25 cellular contexts compared by ENCODE assay signal in the genomic region with DNA sequence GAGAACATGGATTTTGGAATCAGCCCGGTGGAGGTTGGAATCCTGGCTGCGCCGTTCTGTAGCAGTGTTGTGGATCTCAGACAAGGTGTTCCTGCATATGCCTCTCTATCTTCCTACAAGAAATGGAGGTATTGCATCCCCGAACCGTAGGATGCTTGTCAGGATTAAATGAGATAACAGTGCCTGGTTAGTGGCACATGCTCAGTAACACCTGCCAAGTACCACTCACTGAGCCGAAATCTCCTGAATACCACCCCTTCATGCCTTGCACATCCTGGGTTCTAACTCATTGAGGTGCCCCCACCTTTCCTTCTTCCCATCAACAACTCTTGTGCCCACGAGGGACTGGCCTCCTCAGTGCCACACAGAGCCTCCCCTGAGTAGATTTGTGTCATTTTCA.
DNase-seq lines count a peak whose midpoint lies in the region; ATAC-seq and TF ChIP-seq lines count a peak whose summit lies in the region.
"Had no signal": no experiment of that assay in that cellular context is flagged by ENCODE, and none has a peak within 500 bp of the region (broad histone marks: within the 10 kb centered on the region; RNA-seq: fewer than 3 reads in every experiment).

No MANE protein-coding gene starts in this region.

- H3K4me3 Mint-ChIP-seq in MCF 10A (ENCODE audit: unreplicated experiment), result no peak overlapping the region
- H3K4me3 Mint-ChIP-seq: activated CD8-positive, alpha-beta memory T cell treated with anti-CD3 and anti-CD28 coated beads, Interleukin-2, amount 10 ng/mL, durations not matched to agents 7 days and 5 days; activated naive CD8-positive, alpha-beta T cell treated with anti-CD3 and anti-CD28 coated beads, Interleukin-2, amount 10 ng/mL, durations not matched to agents 7 days and 5 days; activated T-cell treated with anti-CD3 and anti-CD28 coated beads, Interleukin-2, amount 50 U/mL, for 4 hours; GM23338; naive thymus-derived CD8-positive, alpha-beta T cell had no signal

- peaks cover 5% of the 10 kb centered on the region for H3K36me3 Mint-ChIP-seq in MCF 10A (ENCODE audit: insufficient read depth, unreplicated experiment)
- H3K36me3 Mint-ChIP-seq: activated CD8-positive, alpha-beta memory T cell treated with anti-CD3 and anti-CD28 coated beads, Interleukin-2, amount 10 ng/mL, durations not matched to agents 7 days and 5 days; activated naive CD8-positive, alpha-beta T cell treated with anti-CD3 and anti-CD28 coated beads, Interleukin-2, amount 10 ng/mL, durations not matched to agents 7 days and 5 days had no signal

- ATAC-seq in HG03025 (IDR thresholded peaks at IDR 0.05; ENCODE audit: low FRiP score, unreplicated experiment), result no peak
- ATAC-seq: activated CD8-positive, alpha-beta memory T cell treated with anti-CD3 and anti-CD28 coated beads, Interleukin-2, amount 10 ng/mL, durations not matched to agents 7 days and 5 days; activated T-cell treated with anti-CD3 and anti-CD28 coated beads, Interleukin-2, amount 50 U/mL, for 4 hours; GM23338; heart left ventricle; naive thymus-derived CD8-positive, alpha-beta T cell had no signal

- H3K27ac ChIP-seq in C4-2B, result peak overlapping the region; percentile 10; the same call in 1 of the 2 replicates
- H3K27ac ChIP-seq in HEK293 (ENCODE audit: extremely low read depth, low read depth, low read length), result peak overlapping the region; percentile 80
- H3K27ac ChIP-seq: BLaER1 treated with 17β-estradiol and CSF1 and Interleukin-3, amounts not matched to agents 10 nM and 100 nM; esophagus squamous epithelium; heart left ventricle had no signal

- TF ChIP-seq CTCF in C4-2B (conservative IDR thresholded peaks at IDR 0.05), result no peak
- no peak for TF ChIP-seq CTCF in HEK293 (tag by site-specific recombination; IDR thresholded peaks at IDR 0.05)
- no peak for TF ChIP-seq CTCF in MCF 10A (IDR thresholded peaks at IDR 0.05; ENCODE audit: unreplicated experiment)

- peak; percentile 69 for DNase-seq in cerebellar cortex (ENCODE audit: low spot score)
- DNase-seq in occipital lobe (lab: John Stamatoyannopoulos, UW), result peak; percentile 46
- DNase-seq in inferior parietal cortex (ENCODE audit: extremely low spot score), result no peak
- DNase-seq in MCF 10A (ENCODE audit: unreplicated experiment), result no peak
- DNase-seq: activated CD8-positive, alpha-beta memory T cell treated with anti-CD3 and anti-CD28 coated beads, Interleukin-2, amount 10 ng/mL, durations not matched to agents 7 days and 5 days; activated gamma-delta T cell; activated naive CD8-positive, alpha-beta T cell treated with anti-CD3 and anti-CD28 coated beads, Interleukin-2, amount 10 ng/mL, durations not matched to agents 7 days and 5 days; activated T-cell treated with anti-CD3 and anti-CD28 coated beads, Interleukin-2, amount 50 U/mL, for 4 hours; Caco-2; dermis blood vessel endothelial cell; esophagus squamous epithelium; foreskin melanocyte; GDM1; heart left ventricle; naive thymus-derived CD8-positive, alpha-beta T cell; NCI-H2171; NCI-H524 treated with DMSO at 0.1 percent for 48 hours; stimulated activated CD4-positive, alpha-beta T cell treated with anti-CD3 and anti-CD28 coated beads, Interleukin-4, amount 100 ng/mL, for 24 hours; T1000; transverse colon had no signal

- H3K4me3 ChIP-seq in HEK293 (ENCODE audit: low read depth, low read length), result no peak overlapping the region
- H3K4me3 ChIP-seq: BLaER1 treated with 17β-estradiol and CSF1 and Interleukin-3, amounts not matched to agents 10 nM and 100 nM; GM23338; heart left ventricle; transverse colon had no signal

- H3K9me3 ChIP-seq in HEK293 (ENCODE audit: control insufficient read depth, insufficient read depth, low read depth, low read length), result no peaks in the 10 kb centered on the region
- H3K9me3 ChIP-seq: Caco-2, esophagus squamous epithelium, heart left ventricle, transverse colon had no signal

- CTCF ChIA-PET in HEK293 (lab: Yijun Ruan, JAX) (no interaction called here), MCF 10A (lab: Yijun Ruan, JAX) (interaction anchor here (0.7 kb wide), 1 partner anchor 229 kb away, joined by 3 read pairs; no protein-coding TSS in a partner anchor)

- no peaks in the 10 kb centered on the region for H3K36me3 ChIP-seq in HEK293 (ENCODE audit: control insufficient read depth in 2 of 2, insufficient read depth in 1 of 2, low read length in 2 of 2)
- H3K36me3 ChIP-seq: BLaER1 treated with 17β-estradiol and CSF1 and Interleukin-3, amounts not matched to agents 10 nM and 100 nM; esophagus squamous epithelium; heart left ventricle; transverse colon had no signal

- no peak overlapping the region for H3K27ac Mint-ChIP-seq in MCF 10A (ENCODE audit: low read depth, unreplicated experiment)
- H3K27ac Mint-ChIP-seq: activated CD8-positive, alpha-beta memory T cell treated with anti-CD3 and anti-CD28 coated beads, Interleukin-2, amount 10 ng/mL, durations not matched to agents 7 days and 5 days; activated naive CD8-positive, alpha-beta T cell treated with anti-CD3 and anti-CD28 coated beads, Interleukin-2, amount 10 ng/mL, durations not matched to agents 7 days and 5 days; GM23338; naive thymus-derived CD8-positive, alpha-beta T cell had no signal

- peaks cover 17% of the 10 kb centered on the region for H3K4me1 ChIP-seq in HEK293 (ENCODE audit: control insufficient read depth, insufficient read depth, low read length)
- H3K4me1 ChIP-seq: BLaER1 treated with 17β-estradiol and CSF1 and Interleukin-3, amounts not matched to agents 10 nM and 100 nM; esophagus squamous epithelium; heart left ventricle had no signal

- no TSS peak for BruUV-seq in MCF 10A (replicated peaks; lab: Mats Ljungman, UMichigan)

- H3K4me1 Mint-ChIP-seq in MCF 10A (ENCODE audit: insufficient read depth, unreplicated experiment), result no peaks in the 10 kb centered on the region
- H3K4me1 Mint-ChIP-seq: activated CD8-positive, alpha-beta memory T cell treated with anti-CD3 and anti-CD28 coated beads, Interleukin-2, amount 10 ng/mL, durations not matched to agents 7 days and 5 days; activated naive CD8-positive, alpha-beta T cell treated with anti-CD3 and anti-CD28 coated beads, Interleukin-2, amount 10 ng/mL, durations not matched to agents 7 days and 5 days; GM23338; naive thymus-derived CD8-positive, alpha-beta T cell had no signal

- intact Hi-C loops in MCF 10A (cut with micrococcal nuclease), result no loop called here

- no peaks in the 10 kb centered on the region for H3K9me3 Mint-ChIP-seq in MCF 10A (ENCODE audit: unreplicated experiment)
- H3K9me3 Mint-ChIP-seq: activated naive CD8-positive, alpha-beta T cell treated with anti-CD3 and anti-CD28 coated beads, Interleukin-2, amount 10 ng/mL, durations not matched to agents 7 days and 5 days; activated T-cell treated with anti-CD3 and anti-CD28 coated beads, Interleukin-2, amount 50 U/mL, for 4 hours; GM23338 had no signal

- H3K27me3 Mint-ChIP-seq in MCF 10A (ENCODE audit: insufficient read depth, unreplicated experiment), result no peaks in the 10 kb centered on the region
- H3K27me3 Mint-ChIP-seq: activated CD8-positive, alpha-beta memory T cell treated with anti-CD3 and anti-CD28 coated beads, Interleukin-2, amount 10 ng/mL, durations not matched to agents 7 days and 5 days; activated naive CD8-positive, alpha-beta T cell treated with anti-CD3 and anti-CD28 coated beads, Interleukin-2, amount 10 ng/mL, durations not matched to agents 7 days and 5 days; naive thymus-derived CD8-positive, alpha-beta T cell had no signal

- POLR2A ChIA-PET in HEK293 (lab: Yijun Ruan, JAX), result no interaction called here
- POLR2A ChIA-PET in MCF 10A (lab: Yijun Ruan, JAX), result no interaction called here

TF ChIP-seq in HEK293, 187 proteins besides CTCF, POLR2A, EP300 and RAD21:
- TF ChIP-seq ZNF654 (tag by site-specific recombination; IDR thresholded peaks at IDR 0.05; ENCODE audit: low read depth), result no peak
- no peak for TF ChIP-seq ZBTB20 (tag by site-specific recombination; IDR thresholded peaks at IDR 0.05)
- no peak for TF ChIP-seq ZNF24 (tag by site-specific recombination; IDR thresholded peaks at IDR 0.05)
- no peak for TF ChIP-seq ZNF155 (tag by site-specific recombination; IDR thresholded peaks at IDR 0.05)
- TF ChIP-seq, protein P1, sequence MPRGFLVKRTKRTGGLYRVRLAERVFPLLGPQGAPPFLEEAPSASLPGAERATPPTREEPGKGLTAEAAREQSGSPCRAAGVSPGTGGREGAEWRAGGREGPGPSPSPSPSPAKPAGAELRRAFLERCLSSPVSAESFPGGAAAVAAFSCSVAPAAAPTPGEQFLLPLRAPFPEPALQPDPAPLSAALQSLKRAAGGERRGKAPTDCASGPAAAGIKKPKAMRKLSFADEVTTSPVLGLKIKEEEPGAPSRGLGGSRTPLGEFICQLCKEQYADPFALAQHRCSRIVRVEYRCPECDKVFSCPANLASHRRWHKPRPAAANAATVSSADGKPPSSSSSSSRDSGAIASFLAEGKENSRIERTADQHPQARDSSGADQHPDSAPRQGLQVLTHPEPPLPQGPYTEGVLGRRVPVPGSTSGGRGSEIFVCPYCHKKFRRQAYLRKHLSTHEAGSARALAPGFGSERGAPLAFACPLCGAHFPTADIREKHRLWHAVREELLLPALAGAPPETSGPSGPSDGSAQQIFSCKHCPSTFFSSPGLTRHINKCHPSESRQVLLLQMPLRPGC (tag by site-specific recombination; IDR thresholded peaks at IDR 0.05), result no peak
- peak; percentile 74 for TF ChIP-seq ZNF664 (tag by site-specific recombination; IDR thresholded peaks at IDR 0.05)

Comparison
In these comparisons a context has a peak if more than half of its experiments do, and no peak if none do; other contexts are left out.
1. DNase-seq: peak in cerebellar cortex (single experiment) and occipital lobe (single experiment); none in inferior parietal cortex (single experiment) and MCF 10A (single experiment).